In the genomic region with DNA sequence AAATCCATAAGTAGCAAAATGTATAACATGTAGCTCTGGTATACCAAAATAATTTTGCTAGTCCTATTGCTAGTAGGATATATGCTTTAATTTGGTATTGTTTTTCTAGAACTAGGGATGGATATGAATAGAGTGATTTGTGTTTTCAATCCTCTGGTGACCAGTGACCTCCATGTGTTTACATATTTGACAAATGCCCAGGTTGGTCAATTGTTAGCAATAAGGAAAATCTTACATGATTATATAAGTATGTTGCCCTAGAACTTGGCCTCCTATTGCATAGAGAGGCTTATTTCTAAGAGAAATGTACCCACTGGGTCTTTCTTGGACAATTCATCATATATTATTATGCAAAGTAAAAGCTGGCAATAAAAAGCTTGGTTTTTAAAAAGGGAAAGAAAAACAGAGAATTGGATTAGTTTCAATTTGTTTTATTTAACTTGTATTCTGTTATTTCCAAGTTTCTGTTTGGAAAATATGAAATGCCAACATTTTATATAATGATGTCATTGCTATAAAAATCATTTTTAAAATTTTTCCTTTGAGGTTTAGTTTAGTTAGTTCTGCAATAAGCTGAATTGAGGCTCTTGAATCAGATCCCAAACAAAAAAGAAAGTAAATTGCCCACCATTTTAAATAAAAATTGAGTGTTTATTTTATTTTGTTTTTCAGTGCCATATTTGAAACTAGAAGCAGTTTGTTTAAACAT, we compare ENCODE assay signal across 25 cellular contexts.
DNase-seq lines count a peak whose midpoint lies in the region; ATAC-seq, FAIRE-seq and TF ChIP-seq lines count a peak whose summit lies in the region.
"Had no signal": no experiment of that assay in that cellular context is flagged by ENCODE, and none has a peak within 500 bp of the region (broad histone marks: within the 10 kb centered on the region; RNA-seq: fewer than 3 reads in every experiment).

No MANE protein-coding gene starts in this region.

- no peaks in the 10 kb centered on the region for H3K27me3 Mint-ChIP-seq in activated T-cell treated with anti-CD3 and anti-CD28 coated beads, Interleukin-2, amount 50 U/mL, for 72 hours (ENCODE audit: low read depth)

- no peaks in the 10 kb centered on the region for H3K4me1 Mint-ChIP-seq in activated T-cell treated with anti-CD3 and anti-CD28 coated beads, Interleukin-2, amount 50 U/mL, for 72 hours (ENCODE audit: low read depth)
- H3K4me1 Mint-ChIP-seq: CD14-positive monocyte; CD8-positive, alpha-beta memory T cell had no signal

- TF ChIP-seq CTCF in D721Med (IDR thresholded peaks at IDR 0.05; ENCODE audit: insufficient read depth, missing control alignments) (no peak), adrenal gland (IDR thresholded peaks at IDR 0.05) (no peak)

- no peak overlapping the region for H3K4me3 Mint-ChIP-seq in activated T-cell treated with anti-CD3 and anti-CD28 coated beads, Interleukin-2, amount 50 U/mL, for 72 hours
- H3K4me3 Mint-ChIP-seq: CD14-positive monocyte; CD4-positive, alpha-beta T cell; CD8-positive, alpha-beta memory T cell; GM23338; H9; HFFc6 had no signal

- DNase-seq in D721Med (ENCODE audit: insufficient read length, low spot score) (no peak), NCI-H69 (lab: John Stamatoyannopoulos, UW) (peak; percentile 20), left lobe of liver (ENCODE audit: low spot score) (no peak), small intestine (no peak), NCI-H748 (lab: John Stamatoyannopoulos, UW; ENCODE audit: unreplicated experiment) (no peak), adrenal gland (no peak)
- no peak for DNase-seq in activated T-cell treated with anti-CD3 and anti-CD28 coated beads, Interleukin-2, amount 50 U/mL, for 72 hours
- DNase-seq: 8988T; ACHN; AML-193; BE2C; CD4-positive, alpha-beta T cell; CD8-positive, alpha-beta memory T cell; DMS53; DMS79 treated with DMSO at 0.1 percent for 48 hours; GF-D8; H9; HFFc6 had no signal

- H3K36me3 Mint-ChIP-seq in activated T-cell treated with anti-CD3 and anti-CD28 coated beads, Interleukin-2, amount 50 U/mL, for 72 hours (ENCODE audit: insufficient read depth in 2 of 2), result peaks cover 2 to 8% of the 10 kb centered on the region in 2 donors
- H3K36me3 Mint-ChIP-seq: CD14-positive monocyte had no signal

- peaks cover 6 to 9% of the 10 kb centered on the region in 2 donors for H3K9me3 Mint-ChIP-seq in activated T-cell treated with anti-CD3 and anti-CD28 coated beads, Interleukin-2, amount 50 U/mL, for 72 hours

- H3K27ac ChIP-seq in small intestine (ENCODE audit: low read depth in 1 of 2, low read length in 1 of 2), result no peak overlapping the region
- H3K27ac ChIP-seq in adrenal gland, result no peak overlapping the region
- H3K27ac ChIP-seq: A549; BLaER1 treated with 17β-estradiol and CSF1 and Interleukin-3, amounts not matched to agents 10 nM and 100 nM had no signal

- TF ChIP-seq POLR2A in adrenal gland (IDR thresholded peaks at IDR 0.05), result no peak

- H3K36me3 ChIP-seq in small intestine (ENCODE audit: control insufficient read depth in 2 of 2, insufficient read depth in 2 of 2, low read length in 2 of 2) (no peaks in the 10 kb centered on the region), adrenal gland (replicated peaks in 1 of 2) (no peaks in the 10 kb centered on the region)
- H3K36me3 ChIP-seq: BE2C; BLaER1 treated with 17β-estradiol and CSF1 and Interleukin-3, amounts not matched to agents 10 nM and 100 nM had no signal

- intact Hi-C loops in adrenal gland (cut with DNase I), result no loop called here

- H3K27me3 ChIP-seq in small intestine (ENCODE audit: control insufficient read depth in 2 of 2, insufficient read depth in 2 of 2, low read length in 2 of 2) (no peaks in the 10 kb centered on the region), adrenal gland (no peaks in the 10 kb centered on the region)
- H3K27me3 ChIP-seq: BE2C; BLaER1 treated with 17β-estradiol and CSF1 and Interleukin-3, amounts not matched to agents 10 nM and 100 nM had no signal

- peak; percentile 25 for ATAC-seq in left lobe of liver
- no peak for ATAC-seq in activated T-cell treated with anti-CD3 and anti-CD28 coated beads, Interleukin-2, amount 50 U/mL, for 72 hours (replicated peaks in 1 of 2)
- ATAC-seq: A549, GM23338, HCT116 had no signal

- H3K4me3 ChIP-seq in small intestine (ENCODE audit: low read depth in 1 of 2, low read length in 2 of 2) (no peak overlapping the region), adrenal gland (no peak overlapping the region)
- H3K4me3 ChIP-seq: A549; BLaER1 treated with 17β-estradiol and CSF1 and Interleukin-3, amounts not matched to agents 10 nM and 100 nM; GM23338 had no signal

- no peaks in the 10 kb centered on the region for H3K9me3 ChIP-seq in small intestine (ENCODE audit: control insufficient read depth, low read depth)
- peaks cover 0 to 7% (median 6%) of the 10 kb centered on the region in 3 donors for H3K9me3 ChIP-seq in adrenal gland (replicated peaks in 1 of 3)
- H3K9me3 ChIP-seq: BE2C had no signal

- H3K27ac Mint-ChIP-seq in activated T-cell treated with anti-CD3 and anti-CD28 coated beads, Interleukin-2, amount 50 U/mL, for 72 hours, result no peak overlapping the region
- H3K27ac Mint-ChIP-seq: CD14-positive monocyte; CD4-positive, alpha-beta T cell; CD8-positive, alpha-beta memory T cell; GM23338; H9; HFFc6 had no signal

- FAIRE-seq in D721Med (lab: Jason Lieb, UNC) (peak; percentile 87), small intestine (lab: Jason Lieb, UNC) (peak; percentile 53)
- FAIRE-seq: A549, GM12891, GM18507 had no signal

- H3K4me1 ChIP-seq in small intestine (ENCODE audit: control insufficient read depth in 2 of 2, insufficient read depth in 1 of 2, low read depth in 1 of 2, low read length in 1 of 2) (no peaks in the 10 kb centered on the region), adrenal gland (replicated peaks in 1 of 2) (no peaks in the 10 kb centered on the region)
- H3K4me1 ChIP-seq: BE2C; BLaER1 treated with 17β-estradiol and CSF1 and Interleukin-3, amounts not matched to agents 10 nM and 100 nM had no signal
